8 cellular contexts compared by ENCODE assay signal in genomic region chr11:90222152-90222458, GRCh38. TPM values are rescaled to one million over a fixed set of nuclear protein-coding genes. Genes with fewer than 3 reads are reported as not detected.
A peak's percentile ranks its signal among the peaks of the same experiment; 100 is the strongest.
DNase-seq lines count a peak whose midpoint lies in the region; ATAC-seq and TF ChIP-seq lines count a peak whose summit lies in the region.

No MANE protein-coding gene starts in this region.

- H3K36me3 ChIP-seq in SJSA1 = peaks cover 15% of the 10 kb centered on the region
- no peaks in the 10 kb centered on the region for H3K36me3 ChIP-seq in sigmoid colon

- no peaks in the 10 kb centered on the region for H3K9me3 Mint-ChIP-seq in activated T-cell treated with anti-CD3 and anti-CD28 coated beads, Interleukin-2, amount 50 U/mL, for 72 hours

- H3K27me3 Mint-ChIP-seq in activated T-cell treated with anti-CD3 and anti-CD28 coated beads, Interleukin-2, amount 50 U/mL, for 72 hours (ENCODE audit: low read depth) = no peaks in the 10 kb centered on the region

- H3K27ac Mint-ChIP-seq in activated T-cell treated with anti-CD3 and anti-CD28 coated beads, Interleukin-2, amount 50 U/mL, for 72 hours = peak overlapping the region; percentile 97

- H3K36me3 Mint-ChIP-seq in activated T-cell treated with anti-CD3 and anti-CD28 coated beads, Interleukin-2, amount 50 U/mL, for 72 hours (ENCODE audit: insufficient read depth in 2 of 2) = peaks cover 9 to 13% of the 10 kb centered on the region in 2 donors

- H3K4me3 ChIP-seq in SJSA1 (peak overlapping the region; percentile 87), foreskin fibroblast (ENCODE audit: low read depth in 1 of 2, low read length in 2 of 2) (peak overlapping the region; percentile 79 to 85), sigmoid colon (peak overlapping the region; percentile 65 to 85 (median 77))

- H3K4me1 Mint-ChIP-seq in activated T-cell treated with anti-CD3 and anti-CD28 coated beads, Interleukin-2, amount 50 U/mL, for 72 hours (ENCODE audit: low read depth) = peaks cover 54% of the 10 kb centered on the region

- no peak for TF ChIP-seq POLR2A in sigmoid colon (IDR thresholded peaks at IDR 0.05)

- H3K27ac ChIP-seq in SJSA1 (peak overlapping the region; percentile 76), sigmoid colon (peak overlapping the region; percentile 81 to 96 (median 95))

- no peak for ATAC-seq in activated T-cell treated with anti-CD3 and anti-CD28 coated beads, Interleukin-2, amount 50 U/mL, for 72 hours (replicated peaks in 1 of 2)

- H3K4me1 ChIP-seq in SJSA1 (replicated peaks) = peaks cover 12% of the 10 kb centered on the region
- H3K4me1 ChIP-seq in sigmoid colon = peaks cover 0 to 45% (median 31%) of the 10 kb centered on the region in 4 donors

- no peak for DNase-seq in activated T-cell treated with anti-CD3 and anti-CD28 coated beads, Interleukin-2, amount 50 U/mL, for 72 hours
- DNase-seq in activated T-cell treated with anti-CD3 and anti-CD28 coated beads, Interleukin-2, amount 50 U/mL, for 48 hours = no peak
- DNase-seq in SJSA1 (ENCODE audit: low read depth in 1 of 2, low spot score in 2 of 2) (no peak), foreskin fibroblast (no peak), sigmoid colon (no peak), foreskin melanocyte (no peak), NCI-H187 (lab: John Stamatoyannopoulos, UW) (no peak), mucosa of gallbladder (ENCODE audit: low spot score) (no peak)

- no peaks in the 10 kb centered on the region for H3K9me3 ChIP-seq in SJSA1 (replicated peaks)
- no peaks in the 10 kb centered on the region for H3K9me3 ChIP-seq in sigmoid colon

- TF ChIP-seq EP300 in sigmoid colon (IDR thresholded peaks at IDR 0.05) = no peak

- intact Hi-C loops in sigmoid colon (cut with DNase I) = no loop called here

- H3K27me3 ChIP-seq in SJSA1 (replicated peaks) = no peaks in the 10 kb centered on the region
- no peaks in the 10 kb centered on the region for H3K27me3 ChIP-seq in sigmoid colon

- peak overlapping the region; percentile 98 for H3K4me3 Mint-ChIP-seq in activated T-cell treated with anti-CD3 and anti-CD28 coated beads, Interleukin-2, amount 50 U/mL, for 72 hours

- WGBS in sigmoid colon, 2 donors = 1 to 2% methylated on average over 11 of the region's 11 CpGs

- TF ChIP-seq CTCF in foreskin fibroblast (IDR thresholded peaks at IDR 0.05; ENCODE audit: low read depth, low read length) = no peak
- no peak for TF ChIP-seq CTCF in sigmoid colon (IDR thresholded peaks at IDR 0.05)

RNA-seq across cellular contexts. Expression of gene CHORDC1, which starts 0.7 kb away (rescaled TPM):
- total RNA-seq in activated T-cell treated with anti-CD3 and anti-CD28 coated beads, Interleukin-2, amount 50 U/mL, for 72 hours = 10 to 100 TPM; 49.1 to 55.3 TPM
- 27.0 and 29.5 TPM in 2 replicates for total RNA-seq in SJSA1 (2014; rRNA removed; shearing (Covaris generic))
- total RNA-seq in sigmoid colon (10 to 100 TPM; 50.4 to 78.2 (median 63.3) TPM), mucosa of gallbladder (33.3 TPM)
- polyA plus RNA-seq in sigmoid colon = 10 to 100 TPM in 2 of 3 donors, 1 to 10 TPM in 1; 7.2 to 20.6 (median 13.9) TPM
